ENCODE assay signal across 26 cellular contexts in genomic region chr18:9817286-9817685, GRCh38.
"Had no signal": no experiment of that assay in that cellular context is flagged by ENCODE, and none has a peak within 500 bp of the region (broad histone marks: within the 10 kb centered on the region; RNA-seq: fewer than 3 reads in every experiment).

No MANE protein-coding gene starts in this region.

- H3K9me3 Mint-ChIP-seq: activated T-helper 2 cell treated with anti-CD3 and anti-CD28 coated beads, Interferon-gamma antibody, Interleukin-2, Interleukin-4, amounts not matched to agents 10 μg/mL and 5 μg/mL and 100 μg/mL, durations not matched to agents 14 hours and 24 hours and 36 hours had no signal

- ATAC-seq: activated CD4-positive, CD25-positive, alpha-beta regulatory T cell treated with anti-CD3 and anti-CD28 coated beads, Interleukin-2, amount 50 U/mL, for 24 hours; activated CD8-positive, alpha-beta T cell treated with anti-CD3 and anti-CD28 coated beads for 36 hours; activated T-cell treated with anti-CD3 and anti-CD28 coated beads, Interleukin-2, amount 50 U/mL, for 72 hours had no signal

- H3K9me3 ChIP-seq: adrenal gland, SJCRH30, SK-N-SH had no signal

- H3K4me3 Mint-ChIP-seq: activated CD8-positive, alpha-beta T cell treated with anti-CD3 and anti-CD28 coated beads for 36 hours; activated naive CD8-positive, alpha-beta T cell treated with anti-CD3 and anti-CD28 coated beads, Interleukin-2, amount 10 ng/mL, durations not matched to agents 7 days and 5 days; activated T-cell treated with anti-CD3 and anti-CD28 coated beads, Interleukin-2, amount 50 U/mL, for 72 hours; T-helper 2 cell treated with Interferon-gamma antibody and Interleukin-4, amounts not matched to agents 5 μg/mL and 100 μg/mL, for 36 hours had no signal

- H3K4me1 Mint-ChIP-seq: activated naive CD8-positive, alpha-beta T cell treated with anti-CD3 and anti-CD28 coated beads, Interleukin-2, amount 10 ng/mL, durations not matched to agents 7 days and 5 days had no signal

- H3K27ac Mint-ChIP-seq: activated CD8-positive, alpha-beta T cell treated with anti-CD3 and anti-CD28 coated beads for 36 hours; activated naive CD8-positive, alpha-beta T cell treated with anti-CD3 and anti-CD28 coated beads, Interleukin-2, amount 10 ng/mL, durations not matched to agents 7 days and 5 days; activated T-cell treated with anti-CD3 and anti-CD28 coated beads, Interleukin-2, amount 50 U/mL, for 72 hours; activated T-helper 2 cell treated with anti-CD3 and anti-CD28 coated beads, Interferon-gamma antibody, Interleukin-2, Interleukin-4, amounts not matched to agents 10 μg/mL and 5 μg/mL and 100 μg/mL, durations not matched to agents 14 hours and 24 hours and 36 hours; T-helper 2 cell treated with Interferon-gamma antibody and Interleukin-4, amounts not matched to agents 5 μg/mL and 100 μg/mL, for 36 hours had no signal

- H3K4me2 ChIP-seq: KMS-11, SK-N-SH had no signal

- DNase-seq: activated CD4-positive, alpha-beta T cell treated with anti-CD3 and anti-CD28 coated beads for 4 hours; activated CD8-positive, alpha-beta memory T cell treated with anti-CD3 and anti-CD28 coated beads, Interleukin-2, amount 50 U/mL, for 4 hours; activated CD8-positive, alpha-beta T cell treated with anti-CD3 and anti-CD28 coated beads for 36 hours; activated gamma-delta T cell treated with Interleukin-2 at 50 U/mL for 16 hours; activated naive CD4-positive, alpha-beta T cell treated with anti-CD3 and anti-CD28 coated beads, Interleukin-2, amount 50 U/mL, for 16 hours; activated naive CD8-positive, alpha-beta T cell treated with anti-CD3 and anti-CD28 coated beads, Interleukin-2, amount 10 ng/mL, durations not matched to agents 7 days and 5 days; activated T-cell treated with anti-CD3 and anti-CD28 coated beads, Interleukin-2, amount 50 U/mL, for 72 hours; anterior cingulate cortex; MV-4-11; NCI-H1092 treated with DMSO at 0.1 percent for 48 hours; NCI-H1417 treated with DMSO at 0.1 percent for 48 hours; NCI-H1694; NCI-H2029; NCI-H2107; NCI-H2171 treated with DMSO at 0.1 percent for 48 hours; NCI-H226; NCI-H526; NCI-H774; SJCRH30; SK-N-SH; SW 1271 had no signal

- H3K27me3 ChIP-seq: adrenal gland, SJCRH30 had no signal

- H3K36me3 Mint-ChIP-seq: activated naive CD8-positive, alpha-beta T cell treated with anti-CD3 and anti-CD28 coated beads, Interleukin-2, amount 10 ng/mL, durations not matched to agents 7 days and 5 days had no signal

- H3K4me1 ChIP-seq: SJCRH30 had no signal

- H3K4me3 ChIP-seq: adrenal gland, SJCRH30 had no signal

- H3K9ac ChIP-seq: KMS-11, SK-N-SH had no signal

- H3K27ac ChIP-seq: adrenal gland, KMS-11, SJCRH30 had no signal

- H3K36me3 ChIP-seq: SJCRH30 had no signal
